ENCODE assay signal across 13 cellular contexts in genomic region chr7:98352621-98353020, GRCh38. TPM values are rescaled to one million over a fixed set of nuclear protein-coding genes. Genes with fewer than 3 reads are reported as not detected.
A peak's percentile ranks its signal among the peaks of the same experiment; 100 is the strongest.
DNase-seq lines count a peak whose midpoint lies in the region; ATAC-seq, FAIRE-seq and TF ChIP-seq lines count a peak whose summit lies in the region.
"Had no signal": no experiment of that assay in that cellular context is flagged by ENCODE, and none has a peak within 500 bp of the region (broad histone marks: within the 10 kb centered on the region; RNA-seq: fewer than 3 reads in every experiment).

No MANE protein-coding gene starts in this region.

- H3K27me3 ChIP-seq in astrocyte (ENCODE audit: insufficient read depth, low read length): no peaks in the 10 kb centered on the region
- H3K27me3 ChIP-seq in left lung: no peaks in the 10 kb centered on the region
- H3K27me3 ChIP-seq: neural progenitor cell had no signal

- no peaks in the 10 kb centered on the region for H3K79me2 ChIP-seq in astrocyte (ENCODE audit: insufficient read depth, low read length)

- H3K27ac ChIP-seq in astrocyte (ENCODE audit: low read depth, low read length) (peak overlapping the region; percentile 63), left lung (peak overlapping the region in 1 of 2 donors; percentile 65)
- H3K27ac ChIP-seq: neural progenitor cell had no signal

- no peak overlapping the region for H2AFZ ChIP-seq in astrocyte (ENCODE audit: low read depth, low read length)
- H2AFZ ChIP-seq: neural progenitor cell had no signal

- no peak for TF ChIP-seq CTCF in AG09309 (IDR thresholded peaks at IDR 0.05; ENCODE audit: control insufficient read depth, insufficient read depth, low read depth, low read length, missing control alignments)
- TF ChIP-seq CTCF in astrocyte (IDR thresholded peaks at IDR 0.05; ENCODE audit: insufficient read depth, low read depth, low read length): no peak
- no peak for TF ChIP-seq CTCF in left lung (IDR thresholded peaks at IDR 0.05)

- peak overlapping the region; percentile 56 for H3K4me2 ChIP-seq in astrocyte (ENCODE audit: low read length)
- H3K4me2 ChIP-seq: neural progenitor cell had no signal

- intact Hi-C loops in left lung (cut with DNase I): no loop called here

- no peaks in the 10 kb centered on the region for H4K20me1 ChIP-seq in astrocyte (ENCODE audit: insufficient read depth, low read length)

- DNase-seq in AG09309 (ENCODE audit: low read depth) (peak; percentile 73), HT-29 (ENCODE audit: low spot score) (peak; percentile 92), astrocyte (ENCODE audit: low read depth) (peak; percentile 48), left lung (no peak), 8988T (no peak)
- no peak for DNase-seq in activated naive CD4-positive, alpha-beta T cell treated with Interleukin-2 at 50 U/mL for 16 hours
- DNase-seq: activated T-cell treated with anti-CD3 and anti-CD28 coated beads for 4 hours; CD4-positive, CD25-positive, alpha-beta regulatory T cell; NCI-H446 had no signal

- no peak overlapping the region for H3K4me3 Mint-ChIP-seq in astrocyte (ENCODE audit: unreplicated experiment)
- H3K4me3 Mint-ChIP-seq: CD4-positive, CD25-positive, alpha-beta regulatory T cell; neural progenitor cell had no signal

- H3K4me3 ChIP-seq in AG09309 (ENCODE audit: control insufficient read depth, low read depth, low read length) (no peak overlapping the region), astrocyte (ENCODE audit: insufficient read depth, low read depth, low read length) (no peak overlapping the region), left lung (no peak overlapping the region)
- H3K4me3 ChIP-seq: neural progenitor cell had no signal

- H3K9ac ChIP-seq in astrocyte (ENCODE audit: low read length): no peak overlapping the region
- H3K9ac ChIP-seq: neural progenitor cell had no signal

- no peaks in the 10 kb centered on the region for H3K27me3 Mint-ChIP-seq in astrocyte (ENCODE audit: low read depth, unreplicated experiment)

- no peaks in the 10 kb centered on the region for H3K9me3 Mint-ChIP-seq in astrocyte (ENCODE audit: unreplicated experiment)
- H3K9me3 Mint-ChIP-seq: CD4-positive, CD25-positive, alpha-beta regulatory T cell; neural progenitor cell had no signal

- ATAC-seq in left lung: peak; percentile 36
- no peak for ATAC-seq in GM21717 (IDR thresholded peaks at IDR 0.05; ENCODE audit: unreplicated experiment)
- no peak for ATAC-seq in GM18511 (IDR thresholded peaks at IDR 0.05; ENCODE audit: unreplicated experiment)

- peaks cover 26% of the 10 kb centered on the region for H3K4me1 Mint-ChIP-seq in astrocyte (ENCODE audit: low read depth, unreplicated experiment)
- H3K4me1 Mint-ChIP-seq: CD4-positive, CD25-positive, alpha-beta regulatory T cell had no signal

- H3K9me3 ChIP-seq in astrocyte (ENCODE audit: insufficient read depth, low read depth, low read length) (no peaks in the 10 kb centered on the region), left lung (no peaks in the 10 kb centered on the region)

- FAIRE-seq in astrocyte (lab: Jason Lieb, UNC): peak; percentile 17
- FAIRE-seq: H1 had no signal

- peaks cover 3% of the 10 kb centered on the region for H3K36me3 Mint-ChIP-seq in astrocyte (ENCODE audit: low read depth, unreplicated experiment)
- H3K36me3 Mint-ChIP-seq: CD4-positive, CD25-positive, alpha-beta regulatory T cell; neural progenitor cell had no signal

- H3K27ac Mint-ChIP-seq in astrocyte (ENCODE audit: unreplicated experiment): peak overlapping the region; percentile 55
- H3K27ac Mint-ChIP-seq: CD4-positive, CD25-positive, alpha-beta regulatory T cell; neural progenitor cell had no signal

- H3K4me1 ChIP-seq in astrocyte (ENCODE audit: insufficient read depth, low read length) (peaks cover 24% of the 10 kb centered on the region), left lung (peaks cover 2 to 11% of the 10 kb centered on the region in 2 donors)
- H3K4me1 ChIP-seq: neural progenitor cell had no signal

- no peaks in the 10 kb centered on the region for H3K36me3 ChIP-seq in astrocyte (ENCODE audit: insufficient read depth, low read length)
- no peaks in the 10 kb centered on the region for H3K36me3 ChIP-seq in left lung
- H3K36me3 ChIP-seq: neural progenitor cell had no signal

RNA-seq across cellular contexts. Expression of gene BAIAP2L1, which starts 48.3 kb away (rescaled TPM):
- total RNA-seq in HT-29 (2014; rRNA removed; shearing (Covaris generic)): 46.2 and 48.0 TPM in 2 replicates
- 20.4 and 21.6 TPM in 2 replicates for total RNA-seq in astrocyte
- total RNA-seq in left lung: 10 to 100 TPM; 24.2 to 31.8 TPM

Comparison
In these comparisons a context has a peak if more than half of its experiments do, and no peak if none do; other contexts are left out.
1. DNase-seq: peak in AG09309 (single experiment), HT-29 (single experiment) and astrocyte (single experiment); none in left lung (0 of 2), 8988T (single experiment) and activated naive CD4-positive, alpha-beta T cell treated with Interleukin-2 at 50 U/mL for 16 hours (single experiment).